Comparison of ENCODE assay signal across 26 cellular contexts in genomic region chr22:35307372-35307771, GRCh38. TPM values are rescaled to one million over a fixed set of nuclear protein-coding genes. Genes with fewer than 3 reads are reported as not detected.
A peak's percentile ranks its signal among the peaks of the same experiment; 100 is the strongest.
DNase-seq lines count a peak whose midpoint lies in the region; ATAC-seq and TF ChIP-seq lines count a peak whose summit lies in the region.
"Had no signal": no experiment of that assay in that cellular context is flagged by ENCODE, and none has a peak within 500 bp of the region (broad histone marks: within the 10 kb centered on the region; RNA-seq: fewer than 3 reads in every experiment).

No MANE protein-coding gene starts in this region.

- intact Hi-C loops in esophagus squamous epithelium (cut with DNase I) = no loop called here
- intact Hi-C loops in spleen (cut with DNase I; ENCODE audit: low total_unique reads) = no loop called here

- no peak for DNase-seq in activated T-cell treated with anti-CD3 and anti-CD28 coated beads, Interleukin-2, amount 50 U/mL, for 72 hours
- no peak for DNase-seq in activated T-cell treated with anti-CD3 and anti-CD28 coated beads, Interleukin-2, amount 50 U/mL, for 1 hour
- DNase-seq in HFFc6 = no peak
- DNase-seq in esophagus squamous epithelium (lab: John Stamatoyannopoulos, UW) = no peak
- DNase-seq in spleen = peak; percentile 43
- no peak for DNase-seq in Ammon's horn (ENCODE audit: low spot score)
- DNase-seq in NOMO-1 treated with dmso at 0.1 percent for 144 hours (lab: John Stamatoyannopoulos, UW; ENCODE audit: unreplicated experiment) = no peak
- DNase-seq: activated B cell treated with CpG ODN at 0.5 μM for 24 hours; activated CD8-positive, alpha-beta memory T cell treated with anti-CD3 and anti-CD28 coated beads for 24 hours; C1 segment of cervical spinal cord; foreskin keratinocyte; HCEC 1CT; MG63; midbrain; NCI-H1694; nucleus accumbens; PC-9; right lobe of liver; stomach; T-helper 2 cell had no signal

- peaks cover 0 to 17% (median 0%) of the 10 kb centered on the region in 3 donors for H3K36me3 ChIP-seq in esophagus squamous epithelium
- peaks cover 0 to 41% (median 7%) of the 10 kb centered on the region in 6 donors for H3K36me3 ChIP-seq in spleen
- H3K36me3 ChIP-seq: breast epithelium, right lobe of liver had no signal

- H3K4me1 ChIP-seq in esophagus squamous epithelium (peaks cover 16 to 82% (median 32%) of the 10 kb centered on the region in 3 donors), spleen (peaks cover 20 to 96% (median 77%) of the 10 kb centered on the region in 6 donors)
- H3K4me1 ChIP-seq: foreskin keratinocyte had no signal

- H3K27ac ChIP-seq in esophagus squamous epithelium = peak overlapping the region in 3 of 4 donors; percentile 55 to 91 (median 88)
- peak overlapping the region in 1 of 8 donors; percentile 74 for H3K27ac ChIP-seq in spleen
- H3K27ac ChIP-seq: breast epithelium, epithelial cell of prostate, foreskin keratinocyte, PC-9, right lobe of liver, stomach had no signal

- H3K27me3 ChIP-seq in esophagus squamous epithelium = no peaks in the 10 kb centered on the region
- H3K27me3 ChIP-seq in spleen (replicated peaks in 1 of 7) = no peaks in the 10 kb centered on the region
- H3K27me3 ChIP-seq: adrenal gland, breast epithelium, foreskin keratinocyte, MG63, right lobe of liver, stomach had no signal

- H3K36me3 Mint-ChIP-seq in activated T-cell treated with anti-CD3 and anti-CD28 coated beads, Interleukin-2, amount 50 U/mL, for 72 hours (ENCODE audit: insufficient read depth in 2 of 2) = no peaks in the 10 kb centered on the region
- peaks cover 8% of the 10 kb centered on the region; the same call in 1 of the 2 replicates for H3K36me3 Mint-ChIP-seq in HFFc6 (ENCODE audit: low read depth)

- no peaks in the 10 kb centered on the region for H3K9me3 Mint-ChIP-seq in activated T-cell treated with anti-CD3 and anti-CD28 coated beads, Interleukin-2, amount 50 U/mL, for 72 hours
- no peaks in the 10 kb centered on the region for H3K9me3 Mint-ChIP-seq in HFFc6
- H3K9me3 Mint-ChIP-seq: activated B cell treated with CpG ODN at 0.5 μM for 24 hours; activated T-helper 1 cell treated with anti-CD3 and anti-CD28 coated beads, Interleukin-12 subunit alpha, Interleukin-12 subunit beta, Interleukin-2, Interleukin-4 antibody, amounts not matched to agents 30 ng/mL and 10 ng/mL and 1 ng/mL, durations not matched to agents 14 hours and 24 hours and 36 hours had no signal

- TF ChIP-seq CTCF in HFFc6 (IDR thresholded peaks at IDR 0.05) (no peak), esophagus squamous epithelium (IDR thresholded peaks at IDR 0.05) (no peak), spleen (IDR thresholded peaks at IDR 0.05 in 8 of 11, conservative IDR thresholded peaks at IDR 0.05 in 3 of 11) (no peak)

- H3K4me1 Mint-ChIP-seq in activated T-cell treated with anti-CD3 and anti-CD28 coated beads, Interleukin-2, amount 50 U/mL, for 72 hours (ENCODE audit: low read depth) = peaks cover 95% of the 10 kb centered on the region
- H3K4me1 Mint-ChIP-seq in HFFc6 (ENCODE audit: low read depth) = peaks cover 49% of the 10 kb centered on the region

- H3K4me3 ChIP-seq in esophagus squamous epithelium (no peak overlapping the region), spleen (no peak overlapping the region)
- H3K4me3 ChIP-seq: adrenal gland, breast epithelium, MG63, PC-9, right lobe of liver, stomach had no signal

- no peaks in the 10 kb centered on the region for H3K27me3 Mint-ChIP-seq in activated T-cell treated with anti-CD3 and anti-CD28 coated beads, Interleukin-2, amount 50 U/mL, for 72 hours (ENCODE audit: low read depth)
- H3K27me3 Mint-ChIP-seq in HFFc6 (ENCODE audit: insufficient read depth) = peaks cover 3% of the 10 kb centered on the region
- H3K27me3 Mint-ChIP-seq: activated B cell treated with CpG ODN at 0.5 μM for 24 hours had no signal

- H3K4me3 Mint-ChIP-seq in activated T-cell treated with anti-CD3 and anti-CD28 coated beads, Interleukin-2, amount 50 U/mL, for 72 hours = no peak overlapping the region
- H3K4me3 Mint-ChIP-seq in HFFc6 = no peak overlapping the region
- H3K4me3 Mint-ChIP-seq: activated B cell treated with CpG ODN at 0.5 μM for 24 hours; activated T-helper 1 cell treated with anti-CD3 and anti-CD28 coated beads, Interleukin-12 subunit alpha, Interleukin-12 subunit beta, Interleukin-2, Interleukin-4 antibody, amounts not matched to agents 30 ng/mL and 10 ng/mL and 1 ng/mL, durations not matched to agents 14 hours and 24 hours and 36 hours had no signal

- no peak for ATAC-seq in activated T-cell treated with anti-CD3 and anti-CD28 coated beads, Interleukin-2, amount 50 U/mL, for 72 hours (replicated peaks in 1 of 2)
- ATAC-seq in HG02678 (IDR thresholded peaks at IDR 0.05; ENCODE audit: unreplicated experiment) = no peak
- ATAC-seq: foreskin keratinocyte, HepG2 had no signal

- TF ChIP-seq POLR2A in esophagus squamous epithelium (IDR thresholded peaks at IDR 0.05) (no peak), spleen (IDR thresholded peaks at IDR 0.05) (no peak)

- peak overlapping the region; percentile 68 for H3K27ac Mint-ChIP-seq in activated T-cell treated with anti-CD3 and anti-CD28 coated beads, Interleukin-2, amount 50 U/mL, for 72 hours
- H3K27ac Mint-ChIP-seq in HFFc6 = peak overlapping the region; percentile 73
- H3K27ac Mint-ChIP-seq: activated B cell treated with CpG ODN at 0.5 μM for 24 hours; activated T-helper 1 cell treated with anti-CD3 and anti-CD28 coated beads, Interleukin-12 subunit alpha, Interleukin-12 subunit beta, Interleukin-2, Interleukin-4 antibody, amounts not matched to agents 30 ng/mL and 10 ng/mL and 1 ng/mL, durations not matched to agents 14 hours and 24 hours and 36 hours had no signal

- H3K9me3 ChIP-seq in esophagus squamous epithelium = no peaks in the 10 kb centered on the region
- no peaks in the 10 kb centered on the region for H3K9me3 ChIP-seq in spleen
- H3K9me3 ChIP-seq: adrenal gland, breast epithelium, MG63, right lobe of liver, stomach had no signal

- 71 to 91% methylated on average over 5 to 9 of the region's 9 CpGs for WGBS in esophagus squamous epithelium, 2 donors
- WGBS in spleen, 5 donors = 84 to 91% (median 86%) methylated on average over 9 of the region's 9 CpGs

RNA-seq across cellular contexts. Expression of gene TOM1, which starts 7.7 kb away (rescaled TPM):
- total RNA-seq in activated T-cell treated with anti-CD3 and anti-CD28 coated beads, Interleukin-2, amount 50 U/mL, for 72 hours = 10 to 100 TPM; 38.4 to 40.4 TPM
- total RNA-seq in HFFc6 (2021; fragmentation: NEBNext Ultra II Directional; extraction: Animal tissue kit (Norgen Biotek cat#: 25700)) = 10 to 100 TPM; 34.2 to 47.2 (median 44.6) TPM
- 100 to 1,000 TPM in 2 of 4 donors, 10 to 100 TPM in 2; 72.1 to 145 (median 106) TPM for total RNA-seq in esophagus squamous epithelium
- 10 to 100 TPM; 48.2 to 92.1 (median 56.1) TPM for total RNA-seq in spleen
- polyA plus RNA-seq in spleen = 10 to 100 TPM; 19.9 to 44.4 (median 34.2) TPM

RNA-seq across cellular contexts. Expression of gene HMGXB4, which starts 50.1 kb away (rescaled TPM):
- 10 to 100 TPM; 39.3 to 43.5 TPM for total RNA-seq in activated T-cell treated with anti-CD3 and anti-CD28 coated beads, Interleukin-2, amount 50 U/mL, for 72 hours
- 10 to 100 TPM; 20.2 to 26.0 (median 24.4) TPM for total RNA-seq in HFFc6 (2021; fragmentation: NEBNext Ultra II Directional; extraction: Animal tissue kit (Norgen Biotek cat#: 25700))
- 10 to 100 TPM; 10.2 to 20.1 (median 13.5) TPM for total RNA-seq in esophagus squamous epithelium
- total RNA-seq in spleen = 10 to 100 TPM; 18.1 to 24.6 (median 21.5) TPM
- polyA plus RNA-seq in spleen = 1 to 10 TPM; 4.0 to 6.9 (median 4.2) TPM
